19 cellular contexts compared by ENCODE assay signal in genomic region chr13:99556867-99557443, GRCh38. TPM values are rescaled to one million over a fixed set of nuclear protein-coding genes. Genes with fewer than 3 reads are reported as not detected.
DNase-seq lines count a peak whose midpoint lies in the region; ATAC-seq, FAIRE-seq and TF ChIP-seq lines count a peak whose summit lies in the region.
"Had no signal": no experiment of that assay in that cellular context is flagged by ENCODE, and none has a peak within 500 bp of the region (broad histone marks: within the 10 kb centered on the region; RNA-seq: fewer than 3 reads in every experiment).

No MANE protein-coding gene starts in this region.

- no peaks in the 10 kb centered on the region for H3K27me3 ChIP-seq in CD4-positive, CD25-positive, alpha-beta regulatory T cell (ENCODE audit: control insufficient read depth, insufficient read depth, low read length)
- H3K27me3 ChIP-seq in bronchial epithelial cell (ENCODE audit: control insufficient read depth, insufficient read depth, low read length) = no peaks in the 10 kb centered on the region
- H3K27me3 ChIP-seq: BLaER1 treated with 17β-estradiol and CSF1 and Interleukin-3, amounts not matched to agents 10 nM and 100 nM had no signal

- peak overlapping the region; percentile 28 for H3K27ac Mint-ChIP-seq in activated CD8-positive, alpha-beta T cell treated with anti-CD3 and anti-CD28 coated beads for 36 hours
- no peak overlapping the region for H3K27ac Mint-ChIP-seq in activated CD8-positive, alpha-beta T cell treated with anti-CD3 and anti-CD28 coated beads, Interleukin-2, amount 10 ng/mL, durations not matched to agents 7 days and 5 days
- peak overlapping the region in 2 of 3 donors; percentile 44 to 68 for H3K27ac Mint-ChIP-seq in CD4-positive, CD25-positive, alpha-beta regulatory T cell

- POLR2A ChIA-PET in activated CD8-positive, alpha-beta T cell treated with anti-CD3 and anti-CD28 coated beads for 36 hours (lab: Charles Lee) = interaction anchor here (0.5 to 1.2 kb wide), 3 partner anchors 10 to 1050 kb away, joined by 3 to 4 read pairs (median 3); no protein-coding TSS in a partner anchor
- POLR2A ChIA-PET in activated CD8-positive, alpha-beta T cell treated with anti-CD3 and anti-CD28 coated beads, Interleukin-2, amount 10 ng/mL, durations not matched to agents 7 days and 5 days (lab: Charles Lee) = no interaction called here

- H3K9me3 Mint-ChIP-seq in activated CD8-positive, alpha-beta T cell treated with anti-CD3 and anti-CD28 coated beads for 36 hours = no peaks in the 10 kb centered on the region
- H3K9me3 Mint-ChIP-seq in activated CD8-positive, alpha-beta T cell treated with anti-CD3 and anti-CD28 coated beads, Interleukin-2, amount 10 ng/mL, durations not matched to agents 7 days and 5 days (ENCODE audit: insufficient read depth) = no peaks in the 10 kb centered on the region
- no peaks in the 10 kb centered on the region for H3K9me3 Mint-ChIP-seq in CD4-positive, CD25-positive, alpha-beta regulatory T cell

- no peak for DNase-seq in activated CD8-positive, alpha-beta T cell treated with anti-CD3 and anti-CD28 coated beads for 36 hours
- no peak for DNase-seq in activated CD8-positive, alpha-beta T cell treated with anti-CD3 and anti-CD28 coated beads, Interleukin-2, amount 10 ng/mL, durations not matched to agents 7 days and 5 days
- DNase-seq in CD4-positive, CD25-positive, alpha-beta regulatory T cell = no peak
- DNase-seq in GM18507 (ENCODE audit: extremely low spot score, insufficient read length, low read depth) = no peak
- DNase-seq in bronchial epithelial cell (ENCODE audit: low read depth) = no peak
- no peak for DNase-seq in GM19239 (ENCODE audit: insufficient read length, low spot score)
- no peak for DNase-seq in GM20000 (ENCODE audit: low spot score)
- no peak for DNase-seq in kidney glomerular epithelial cell (lab: John Stamatoyannopoulos, UW)
- DNase-seq: COR-L47, GF-D8, Karpas-422, MM.1S, NCI-H1092 treated with DMSO at 0.1 percent for 48 hours, NCI-H2107, NCI-H2227 treated with DMSO at 0.1 percent for 48 hours, NCI-H524 had no signal

- H3K27ac ChIP-seq in CD4-positive, CD25-positive, alpha-beta regulatory T cell (ENCODE audit: insufficient read depth, low read length, poor library complexity, severe bottlenecking) = no peak overlapping the region
- H3K27ac ChIP-seq: BLaER1 treated with 17β-estradiol and CSF1 and Interleukin-3, amounts not matched to agents 10 nM and 100 nM had no signal

- no peaks in the 10 kb centered on the region for H3K27me3 Mint-ChIP-seq in activated CD8-positive, alpha-beta T cell treated with anti-CD3 and anti-CD28 coated beads for 36 hours
- H3K27me3 Mint-ChIP-seq in activated CD8-positive, alpha-beta T cell treated with anti-CD3 and anti-CD28 coated beads, Interleukin-2, amount 10 ng/mL, durations not matched to agents 7 days and 5 days (ENCODE audit: low read depth) = no peaks in the 10 kb centered on the region
- no peaks in the 10 kb centered on the region for H3K27me3 Mint-ChIP-seq in CD4-positive, CD25-positive, alpha-beta regulatory T cell

- no peaks in the 10 kb centered on the region for H3K9me3 ChIP-seq in CD4-positive, CD25-positive, alpha-beta regulatory T cell (ENCODE audit: control insufficient read depth in 2 of 2, low read length in 2 of 2)
- H3K9me3 ChIP-seq: BLaER1 treated with 17β-estradiol and CSF1 and Interleukin-3, amounts not matched to agents 10 nM and 100 nM; HAP-1 had no signal

- H3K4me1 Mint-ChIP-seq in activated CD8-positive, alpha-beta T cell treated with anti-CD3 and anti-CD28 coated beads for 36 hours (ENCODE audit: low read depth) = peaks cover 14% of the 10 kb centered on the region
- no peaks in the 10 kb centered on the region for H3K4me1 Mint-ChIP-seq in activated CD8-positive, alpha-beta T cell treated with anti-CD3 and anti-CD28 coated beads, Interleukin-2, amount 10 ng/mL, durations not matched to agents 7 days and 5 days (ENCODE audit: low read depth)
- H3K4me1 Mint-ChIP-seq in CD4-positive, CD25-positive, alpha-beta regulatory T cell = peaks cover 8 to 20% (median 17%) of the 10 kb centered on the region in 4 donors

- no peak for TF ChIP-seq CTCF in activated CD8-positive, alpha-beta T cell treated with anti-CD3 and anti-CD28 coated beads for 36 hours (IDR thresholded peaks at IDR 0.05)
- TF ChIP-seq CTCF in bronchial epithelial cell (IDR thresholded peaks at IDR 0.05; ENCODE audit: insufficient read depth, low read length, severe bottlenecking) (no peak), GM20000 (IDR thresholded peaks at IDR 0.05; ENCODE audit: extremely low read depth, missing control alignments) (no peak)

- H3K4me3 Mint-ChIP-seq in activated CD8-positive, alpha-beta T cell treated with anti-CD3 and anti-CD28 coated beads for 36 hours = no peak overlapping the region
- no peak overlapping the region for H3K4me3 Mint-ChIP-seq in activated CD8-positive, alpha-beta T cell treated with anti-CD3 and anti-CD28 coated beads, Interleukin-2, amount 10 ng/mL, durations not matched to agents 7 days and 5 days
- no peak overlapping the region for H3K4me3 Mint-ChIP-seq in CD4-positive, CD25-positive, alpha-beta regulatory T cell

- ATAC-seq in activated CD8-positive, alpha-beta T cell treated with anti-CD3 and anti-CD28 coated beads for 36 hours = no peak
- no peak for ATAC-seq in activated CD8-positive, alpha-beta T cell treated with anti-CD3 and anti-CD28 coated beads, Interleukin-2, amount 10 ng/mL, durations not matched to agents 7 days and 5 days
- ATAC-seq in CD4-positive, CD25-positive, alpha-beta regulatory T cell (ENCODE audit: low read depth in 2 of 2) = no peak

- intact Hi-C loops in activated CD8-positive, alpha-beta T cell treated with anti-CD3 and anti-CD28 coated beads for 36 hours (cut with micrococcal nuclease) = no loop called here

- CTCF ChIA-PET in activated CD8-positive, alpha-beta T cell treated with anti-CD3 and anti-CD28 coated beads for 36 hours (lab: Charles Lee) = interaction anchor here (1.0 to 1.1 kb wide), 2 partner anchors 15 to 120 kb away, joined by 3 read pairs; no protein-coding TSS in a partner anchor
- CTCF ChIA-PET in activated CD8-positive, alpha-beta T cell treated with anti-CD3 and anti-CD28 coated beads, Interleukin-2, amount 10 ng/mL, durations not matched to agents 7 days and 5 days (lab: Charles Lee) = interaction anchor here (0.8 to 1.6 kb wide), 3 partner anchors 21 to 69 kb away, joined by 3 to 4 read pairs (median 3); no protein-coding TSS in a partner anchor

- H3K36me3 Mint-ChIP-seq in activated CD8-positive, alpha-beta T cell treated with anti-CD3 and anti-CD28 coated beads for 36 hours (ENCODE audit: low read depth) = peaks cover 43% of the 10 kb centered on the region
- H3K36me3 Mint-ChIP-seq in activated CD8-positive, alpha-beta T cell treated with anti-CD3 and anti-CD28 coated beads, Interleukin-2, amount 10 ng/mL, durations not matched to agents 7 days and 5 days (ENCODE audit: low read depth) = peaks cover 67% of the 10 kb centered on the region
- peaks cover 52% of the 10 kb centered on the region for H3K36me3 Mint-ChIP-seq in CD4-positive, CD25-positive, alpha-beta regulatory T cell

- H3K4me1 ChIP-seq in CD4-positive, CD25-positive, alpha-beta regulatory T cell (ENCODE audit: control insufficient read depth, insufficient read depth, low read length, poor library complexity, severe bottlenecking) = no peaks in the 10 kb centered on the region
- H3K4me1 ChIP-seq: BLaER1 treated with 17β-estradiol and CSF1 and Interleukin-3, amounts not matched to agents 10 nM and 100 nM; HAP-1 had no signal

- peak; percentile 49 for FAIRE-seq in GM18507 (lab: Jason Lieb, UNC)
- FAIRE-seq in bronchial epithelial cell (lab: Jason Lieb, UNC) = peak; percentile 85
- FAIRE-seq in GM19239 (lab: Jason Lieb, UNC) = no peak
- FAIRE-seq: A204.1 had no signal

- H3K36me3 ChIP-seq in CD4-positive, CD25-positive, alpha-beta regulatory T cell (ENCODE audit: control insufficient read depth, insufficient read depth, low read length) = peaks cover 87% of the 10 kb centered on the region
- H3K36me3 ChIP-seq in bronchial epithelial cell (ENCODE audit: control insufficient read depth, insufficient read depth, low read length) = peaks cover 12% of the 10 kb centered on the region

- no peak overlapping the region for H3K4me3 ChIP-seq in CD4-positive, CD25-positive, alpha-beta regulatory T cell (ENCODE audit: low read depth, low read length)
- H3K4me3 ChIP-seq in bronchial epithelial cell (ENCODE audit: low read depth, low read length) = no peak overlapping the region
- H3K4me3 ChIP-seq: BLaER1 treated with 17β-estradiol and CSF1 and Interleukin-3, amounts not matched to agents 10 nM and 100 nM; HAP-1 had no signal

RNA-seq across cellular contexts. Expression of gene CLYBL, which starts 49.5 kb away (rescaled TPM):
- total RNA-seq in activated CD8-positive, alpha-beta T cell treated with anti-CD3 and anti-CD28 coated beads for 36 hours = 1 to 10 TPM; 9.1 to 9.6 TPM
- total RNA-seq in activated CD8-positive, alpha-beta T cell treated with anti-CD3 and anti-CD28 coated beads, Interleukin-2, amount 10 ng/mL, durations not matched to agents 7 days and 5 days = 1 to 10 TPM; 6.0 to 8.2 TPM
- total RNA-seq in CD4-positive, CD25-positive, alpha-beta regulatory T cell = 12.0 TPM
- 10 to 100 TPM; 15.3 to 17.7 (median 16.6) TPM for polyA plus RNA-seq in CD4-positive, CD25-positive, alpha-beta regulatory T cell
- total RNA-seq in bronchial epithelial cell = 1.8 and 3.2 TPM in 2 replicates

RNA-seq across cellular contexts. Expression of gene TM9SF2, which starts 55.7 kb away (rescaled TPM):
- total RNA-seq in activated CD8-positive, alpha-beta T cell treated with anti-CD3 and anti-CD28 coated beads for 36 hours = 10 to 100 TPM; 48.0 to 48.1 TPM
- total RNA-seq in activated CD8-positive, alpha-beta T cell treated with anti-CD3 and anti-CD28 coated beads, Interleukin-2, amount 10 ng/mL, durations not matched to agents 7 days and 5 days = 10 to 100 TPM; 64.4 to 64.5 TPM
- total RNA-seq in CD4-positive, CD25-positive, alpha-beta regulatory T cell = 53.7 TPM
- 100 to 1,000 TPM in 3 of 4 donors, 10 to 100 TPM in 1; 98.7 to 124 (median 113) TPM for polyA plus RNA-seq in CD4-positive, CD25-positive, alpha-beta regulatory T cell
- 98.2 and 138 TPM in 2 replicates for total RNA-seq in bronchial epithelial cell
